ENCODE assay signal across 15 cellular contexts in genomic region chr2:38190542-38191218, GRCh38.
DNase-seq lines count a peak whose midpoint lies in the region; ATAC-seq and TF ChIP-seq lines count a peak whose summit lies in the region.
"Had no signal": no experiment of that assay in that cellular context is flagged by ENCODE, and none has a peak within 500 bp of the region (broad histone marks: within the 10 kb centered on the region; RNA-seq: fewer than 3 reads in every experiment).

No MANE protein-coding gene starts in this region.

- peak overlapping the region; percentile 87 to 95 for H3K27ac ChIP-seq in uterus
- H3K27ac ChIP-seq: colonic mucosa had no signal

- peaks cover 23% of the 10 kb centered on the region for H3K4me1 Mint-ChIP-seq in activated naive CD8-positive, alpha-beta T cell treated with anti-CD3 and anti-CD28 coated beads, Interleukin-2, amount 10 ng/mL, durations not matched to agents 7 days and 5 days
- no peaks in the 10 kb centered on the region for H3K4me1 Mint-ChIP-seq in activated naive CD8-positive, alpha-beta T cell treated with anti-CD3 and anti-CD28 coated beads, Interleukin-2, amount 50 U/mL, for 24 hours
- peaks cover 15% of the 10 kb centered on the region for H3K4me1 Mint-ChIP-seq in T-helper 2 cell treated with Interferon-gamma antibody and Interleukin-4, amounts not matched to agents 5 μg/mL and 100 μg/mL, for 36 hours (ENCODE audit: low read depth)
- peaks cover 3 to 24% (median 8%) of the 10 kb centered on the region in 3 donors for H3K4me1 Mint-ChIP-seq in T-cell
- H3K4me1 Mint-ChIP-seq: activated CD4-positive, alpha-beta T cell treated with anti-CD3 and anti-CD28 coated beads for 36 hours had no signal

- POLR2A ChIA-PET in activated naive CD8-positive, alpha-beta T cell treated with anti-CD3 and anti-CD28 coated beads, Interleukin-2, amount 10 ng/mL, durations not matched to agents 7 days and 5 days (lab: Charles Lee) = no interaction called here
- POLR2A ChIA-PET in T-cell (lab: Charles Lee) = no interaction called here

- peaks cover 18% of the 10 kb centered on the region for H3K27me3 Mint-ChIP-seq in activated naive CD8-positive, alpha-beta T cell treated with anti-CD3 and anti-CD28 coated beads, Interleukin-2, amount 10 ng/mL, durations not matched to agents 7 days and 5 days
- H3K27me3 Mint-ChIP-seq in activated naive CD8-positive, alpha-beta T cell treated with anti-CD3 and anti-CD28 coated beads, Interleukin-2, amount 50 U/mL, for 24 hours = peaks cover 2% of the 10 kb centered on the region
- peaks cover 1% of the 10 kb centered on the region for H3K27me3 Mint-ChIP-seq in T-helper 2 cell treated with Interferon-gamma antibody and Interleukin-4, amounts not matched to agents 5 μg/mL and 100 μg/mL, for 36 hours (ENCODE audit: low read depth)
- H3K27me3 Mint-ChIP-seq in T-cell = no peaks in the 10 kb centered on the region
- H3K27me3 Mint-ChIP-seq: type B pancreatic cell had no signal

- no peak overlapping the region for H3K4me3 ChIP-seq in fibroblast of the aortic adventitia (ENCODE audit: low read depth, low read length)
- no peak overlapping the region for H3K4me3 ChIP-seq in uterus
- H3K4me3 ChIP-seq: colonic mucosa, spleen had no signal

- H3K4me1 ChIP-seq in uterus = peaks cover 0 to 9% of the 10 kb centered on the region in 2 donors
- H3K4me1 ChIP-seq: colonic mucosa had no signal

- no peaks in the 10 kb centered on the region for H3K27me3 ChIP-seq in uterus
- H3K27me3 ChIP-seq: colonic mucosa, spleen had no signal

- H3K27ac Mint-ChIP-seq in activated naive CD8-positive, alpha-beta T cell treated with anti-CD3 and anti-CD28 coated beads, Interleukin-2, amount 10 ng/mL, durations not matched to agents 7 days and 5 days = peak overlapping the region; percentile 57
- no peak overlapping the region for H3K27ac Mint-ChIP-seq in activated naive CD8-positive, alpha-beta T cell treated with anti-CD3 and anti-CD28 coated beads, Interleukin-2, amount 50 U/mL, for 24 hours
- H3K27ac Mint-ChIP-seq in T-helper 2 cell treated with Interferon-gamma antibody and Interleukin-4, amounts not matched to agents 5 μg/mL and 100 μg/mL, for 36 hours = no peak overlapping the region
- H3K27ac Mint-ChIP-seq in T-cell = no peak overlapping the region
- H3K27ac Mint-ChIP-seq: activated CD4-positive, alpha-beta T cell treated with anti-CD3 and anti-CD28 coated beads for 36 hours; B cell; type B pancreatic cell had no signal

- H3K4me3 Mint-ChIP-seq in activated naive CD8-positive, alpha-beta T cell treated with anti-CD3 and anti-CD28 coated beads, Interleukin-2, amount 10 ng/mL, durations not matched to agents 7 days and 5 days = peak overlapping the region; percentile 23
- no peak overlapping the region for H3K4me3 Mint-ChIP-seq in activated naive CD8-positive, alpha-beta T cell treated with anti-CD3 and anti-CD28 coated beads, Interleukin-2, amount 50 U/mL, for 24 hours
- H3K4me3 Mint-ChIP-seq in T-helper 2 cell treated with Interferon-gamma antibody and Interleukin-4, amounts not matched to agents 5 μg/mL and 100 μg/mL, for 36 hours = peak overlapping the region; percentile 16
- H3K4me3 Mint-ChIP-seq in T-cell = no peak overlapping the region
- H3K4me3 Mint-ChIP-seq: activated CD4-positive, alpha-beta T cell treated with anti-CD3 and anti-CD28 coated beads for 36 hours; B cell; neural crest cell; type B pancreatic cell had no signal

- TF ChIP-seq CTCF in fibroblast of the aortic adventitia (IDR thresholded peaks at IDR 0.05; ENCODE audit: insufficient read depth, low read length) (no peak), uterus (IDR thresholded peaks at IDR 0.05) (no peak)

- CTCF ChIA-PET in T-cell (lab: Charles Lee) = no interaction called here

- intact Hi-C loops in uterus (cut with DNase I; ENCODE audit: low total_unique reads) = no loop called here

- DNase-seq in activated naive CD8-positive, alpha-beta T cell treated with anti-CD3 and anti-CD28 coated beads, Interleukin-2, amount 10 ng/mL, durations not matched to agents 7 days and 5 days = no peak
- DNase-seq in activated naive CD8-positive, alpha-beta T cell treated with anti-CD3 and anti-CD28 coated beads, Interleukin-2, amount 50 U/mL, for 24 hours = no peak
- no peak for DNase-seq in T-helper 2 cell treated with Interferon-gamma antibody and Interleukin-4, amounts not matched to agents 5 μg/mL and 100 μg/mL, for 36 hours (ENCODE audit: low spot score)
- DNase-seq in fibroblast of the aortic adventitia (ENCODE audit: low read depth) = peak; percentile 95
- DNase-seq in uterus = no peak
- no peak for DNase-seq in T-cell
- DNase-seq: activated CD4-positive, alpha-beta T cell treated with anti-CD3 and anti-CD28 coated beads for 36 hours; colonic mucosa; NCI-H2081 treated with DMSO at 0.1 percent for 48 hours; spleen had no signal

- no peak for TF ChIP-seq POLR2A in uterus (IDR thresholded peaks at IDR 0.05)

- peaks cover 8% of the 10 kb centered on the region for H3K9me3 Mint-ChIP-seq in activated naive CD8-positive, alpha-beta T cell treated with anti-CD3 and anti-CD28 coated beads, Interleukin-2, amount 10 ng/mL, durations not matched to agents 7 days and 5 days
- no peaks in the 10 kb centered on the region for H3K9me3 Mint-ChIP-seq in activated naive CD8-positive, alpha-beta T cell treated with anti-CD3 and anti-CD28 coated beads, Interleukin-2, amount 50 U/mL, for 24 hours
- no peaks in the 10 kb centered on the region for H3K9me3 Mint-ChIP-seq in T-helper 2 cell treated with Interferon-gamma antibody and Interleukin-4, amounts not matched to agents 5 μg/mL and 100 μg/mL, for 36 hours
- H3K9me3 Mint-ChIP-seq in T-cell = peaks cover 0 to 5% (median 0%) of the 10 kb centered on the region in 3 donors

- no peaks in the 10 kb centered on the region for H3K9me3 ChIP-seq in uterus
- H3K9me3 ChIP-seq: colonic mucosa, spleen had no signal

- peaks cover 7% of the 10 kb centered on the region for H3K36me3 Mint-ChIP-seq in activated naive CD8-positive, alpha-beta T cell treated with anti-CD3 and anti-CD28 coated beads, Interleukin-2, amount 10 ng/mL, durations not matched to agents 7 days and 5 days
- H3K36me3 Mint-ChIP-seq in activated naive CD8-positive, alpha-beta T cell treated with anti-CD3 and anti-CD28 coated beads, Interleukin-2, amount 50 U/mL, for 24 hours (ENCODE audit: low read depth) = no peaks in the 10 kb centered on the region
- H3K36me3 Mint-ChIP-seq in T-helper 2 cell treated with Interferon-gamma antibody and Interleukin-4, amounts not matched to agents 5 μg/mL and 100 μg/mL, for 36 hours (ENCODE audit: low read depth) = peaks cover 1% of the 10 kb centered on the region
- H3K36me3 Mint-ChIP-seq in T-cell = no peaks in the 10 kb centered on the region

- H3K36me3 ChIP-seq in uterus = no peaks in the 10 kb centered on the region
- H3K36me3 ChIP-seq: colonic mucosa, spleen had no signal

- ATAC-seq in activated naive CD8-positive, alpha-beta T cell treated with anti-CD3 and anti-CD28 coated beads, Interleukin-2, amount 10 ng/mL, durations not matched to agents 7 days and 5 days (ENCODE audit: low read depth) = peak; percentile 78
- no peak for ATAC-seq in activated naive CD8-positive, alpha-beta T cell treated with anti-CD3 and anti-CD28 coated beads, Interleukin-2, amount 50 U/mL, for 24 hours
- ATAC-seq in HG02852 (IDR thresholded peaks at IDR 0.05; ENCODE audit: unreplicated experiment) = no peak
- ATAC-seq in T-cell (replicated peaks in 1 of 4) = no peak
- no peak for ATAC-seq in HG03442 (IDR thresholded peaks at IDR 0.05; ENCODE audit: unreplicated experiment)
- ATAC-seq: activated CD4-positive, alpha-beta T cell treated with anti-CD3 and anti-CD28 coated beads for 36 hours had no signal

Comparison
In these comparisons a context has a peak if more than half of its experiments do, and no peak if none do; other contexts are left out.
1. H3K4me3 Mint-ChIP-seq: peak in activated naive CD8-positive, alpha-beta T cell treated with anti-CD3 and anti-CD28 coated beads, Interleukin-2, amount 10 ng/mL, durations not matched to agents 7 days and 5 days (single experiment) and T-helper 2 cell treated with Interferon-gamma antibody and Interleukin-4, amounts not matched to agents 5 μg/mL and 100 μg/mL, for 36 hours (single experiment); none in activated naive CD8-positive, alpha-beta T cell treated with anti-CD3 and anti-CD28 coated beads, Interleukin-2, amount 50 U/mL, for 24 hours (single experiment) and T-cell (0 of 3).